In the genomic region with DNA sequence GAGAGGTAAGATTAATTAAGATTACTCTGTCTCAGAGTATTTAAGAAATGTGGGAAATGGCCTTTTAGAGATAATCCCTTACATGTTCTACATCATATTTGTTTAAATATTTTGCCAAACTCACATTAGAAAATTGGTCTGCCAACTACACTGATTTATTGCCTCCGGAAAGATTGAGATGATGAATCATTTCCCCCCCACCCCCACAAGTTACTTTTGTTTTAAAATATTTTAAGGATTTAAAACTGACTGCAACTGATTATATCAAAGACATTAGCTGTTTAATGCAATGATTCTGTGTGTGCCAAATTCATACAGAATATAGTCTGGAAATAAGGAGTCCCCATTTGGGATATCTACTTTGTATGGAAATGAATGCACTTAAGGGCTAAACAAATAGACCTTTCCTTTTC, we compare ENCODE assay signal across 15 cellular contexts.
DNase-seq lines count a peak whose midpoint lies in the region; ATAC-seq, FAIRE-seq and TF ChIP-seq lines count a peak whose summit lies in the region.
"Had no signal": no experiment of that assay in that cellular context is flagged by ENCODE, and none has a peak within 500 bp of the region (broad histone marks: within the 10 kb centered on the region; RNA-seq: fewer than 3 reads in every experiment).

No MANE protein-coding gene starts in this region.

- ATAC-seq in GM18858 (IDR thresholded peaks at IDR 0.05; ENCODE audit: unreplicated experiment) = no peak

- peak; percentile 64 for FAIRE-seq in D721Med (lab: Jason Lieb, UNC)
- FAIRE-seq: H54 had no signal

- POLR2A ChIA-PET in RWPE1 (lab: Yijun Ruan, JAX; ENCODE audit: low non-redundant PET) (no interaction called here), GM10248 (lab: Yijun Ruan, JAX) (no interaction called here)

- CTCF ChIA-PET in RWPE1 (lab: Yijun Ruan, JAX) = no interaction called here
- CTCF ChIA-PET in GM10248 (lab: Yijun Ruan, JAX) = no interaction called here

- DNase-seq in D721Med (ENCODE audit: insufficient read length, low spot score) (no peak), RWPE1 (ENCODE audit: low spot score) (peak; percentile 71), dermis blood vessel endothelial cell (peak; percentile 58), pulmonary artery endothelial cell (ENCODE audit: low read depth, low spot score) (peak; percentile 2), 8988T (no peak), GM10248 (ENCODE audit: extremely low spot score) (no peak)
- DNase-seq: CD8-positive, alpha-beta memory T cell; HFFc6; MM.1S; NCI-H187; NCI-H446 had no signal

- TF ChIP-seq CTCF in D721Med (IDR thresholded peaks at IDR 0.05; ENCODE audit: insufficient read depth, missing control alignments) (no peak), RWPE1 (conservative IDR thresholded peaks at IDR 0.05; ENCODE audit: low read depth) (no peak), GM10248 (IDR thresholded peaks at IDR 0.05; ENCODE audit: control extremely low read depth, extremely low read depth, low read depth, missing control alignments) (no peak)

- H3K27ac ChIP-seq in RWPE1 = no peak overlapping the region
- H3K27ac ChIP-seq: BLaER1 treated with 17β-estradiol and CSF1 and Interleukin-3, amounts not matched to agents 10 nM and 100 nM; SJSA1 had no signal

Comparison
In these comparisons a context has a peak if more than half of its experiments do, and no peak if none do; other contexts are left out.
1. DNase-seq: peak in RWPE1 (single experiment), dermis blood vessel endothelial cell (single experiment) and pulmonary artery endothelial cell (single experiment); none in D721Med (single experiment), 8988T (single experiment) and GM10248 (single experiment).